ENCODE assay signal across 25 cellular contexts in the genomic region with DNA sequence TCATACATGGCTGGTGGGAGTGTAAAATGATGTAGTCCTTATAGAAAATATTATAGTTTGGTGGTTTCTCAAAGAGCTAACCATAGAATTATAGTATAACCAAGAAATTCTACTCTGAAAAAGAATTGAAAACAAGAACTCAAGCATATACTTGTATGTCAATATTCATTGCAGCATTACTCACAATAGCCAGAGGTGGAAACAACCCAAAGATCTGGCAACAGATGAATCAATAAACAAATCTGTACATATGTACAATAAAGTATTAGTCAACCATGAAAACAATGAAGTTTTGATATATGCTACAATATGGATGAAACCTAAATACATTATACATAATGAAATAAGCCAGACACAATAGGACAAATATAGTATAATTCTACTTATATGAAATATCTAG. TPM values are rescaled to one million over a fixed set of nuclear protein-coding genes. Genes with fewer than 3 reads are reported as not detected.
DNase-seq lines count a peak whose midpoint lies in the region; ATAC-seq, FAIRE-seq and TF ChIP-seq lines count a peak whose summit lies in the region.
"Had no signal": no experiment of that assay in that cellular context is flagged by ENCODE, and none has a peak within 500 bp of the region (broad histone marks: within the 10 kb centered on the region; RNA-seq: fewer than 3 reads in every experiment).

No MANE protein-coding gene starts in this region.

- CTCF ChIA-PET in Caco-2 (lab: Charles Lee): no interaction called here
- CTCF ChIA-PET in PC-9 (lab: Charles Lee): interaction anchor here (0.7 kb wide), 1 partner anchor 32 kb away, joined by 3 read pairs; no protein-coding TSS in a partner anchor

- intact Hi-C loops in pancreas (cut with DNase I) (loop anchor here in 1 of 3 donors (10.0 kb wide), 1 partner anchor 519 kb away; no protein-coding TSS in a partner anchor), Caco-2 (cut with micrococcal nuclease; ENCODE audit: unreplicated experiment) (loop anchor here (10.0 kb wide), 1 partner anchor 379 kb away; no protein-coding TSS in a partner anchor), PC-9 (cut with micrococcal nuclease; ENCODE audit: unreplicated experiment) (no loop called here)

- no peaks in the 10 kb centered on the region for H3K36me3 ChIP-seq in RWPE2 (ENCODE audit: low read depth)
- H3K36me3 ChIP-seq in pancreas: no peaks in the 10 kb centered on the region
- H3K36me3 ChIP-seq in Caco-2 (ENCODE audit: control insufficient read depth, insufficient read depth, low read length): no peaks in the 10 kb centered on the region
- no peaks in the 10 kb centered on the region for H3K36me3 ChIP-seq in PC-9 (ENCODE audit: low read depth)
- H3K36me3 ChIP-seq: BE2C had no signal

- TF ChIP-seq CTCF in RWPE2 (IDR thresholded peaks at IDR 0.05; ENCODE audit: poor library complexity, severe bottlenecking) (no peak), pancreas (IDR thresholded peaks at IDR 0.05) (no peak), Caco-2 (IDR thresholded peaks at IDR 0.05; ENCODE audit: insufficient read depth in 1 of 2, low read depth in 1 of 2, low read length in 1 of 2, severe bottlenecking in 1 of 2, unreplicated experiment in 1 of 2) (no peak), PC-9 (conservative IDR thresholded peaks at IDR 0.05) (no peak)

- no TSS peak for BruUV-seq in Caco-2 (replicated peaks; lab: Mats Ljungman, UMichigan)
- BruUV-seq in PC-9 (replicated peaks; lab: Mats Ljungman, UMichigan): no TSS peak

- no peaks in the 10 kb centered on the region for H3K27me3 Mint-ChIP-seq in Caco-2 (ENCODE audit: insufficient read depth, unreplicated experiment)

- H3K27me3 ChIP-seq in RWPE2 (ENCODE audit: insufficient read depth, poor library complexity, severe bottlenecking): no peaks in the 10 kb centered on the region
- no peaks in the 10 kb centered on the region for H3K27me3 ChIP-seq in pancreas
- no peaks in the 10 kb centered on the region for H3K27me3 ChIP-seq in Caco-2 (replicated peaks; ENCODE audit: control insufficient read depth, insufficient read depth, low read length)
- no peaks in the 10 kb centered on the region for H3K27me3 ChIP-seq in PC-9 (ENCODE audit: insufficient read depth, low read depth)
- H3K27me3 ChIP-seq: BE2C had no signal

- H4K20me1 ChIP-seq in PC-9 (ENCODE audit: insufficient read depth): no peaks in the 10 kb centered on the region

- no peaks in the 10 kb centered on the region for H3K9me2 ChIP-seq in PC-9 (ENCODE audit: insufficient read depth)

- H3K79me2 ChIP-seq in PC-9 (ENCODE audit: low read depth): no peaks in the 10 kb centered on the region

- H3K9me3 ChIP-seq in RWPE2 (ENCODE audit: severe bottlenecking) (no peaks in the 10 kb centered on the region), pancreas (no peaks in the 10 kb centered on the region), Caco-2 (no peaks in the 10 kb centered on the region), PC-9 (ENCODE audit: insufficient read depth, low read depth) (no peaks in the 10 kb centered on the region)
- H3K9me3 ChIP-seq: BE2C had no signal

- H3K4me1 ChIP-seq in RWPE2 (ENCODE audit: insufficient read depth, poor library complexity, severe bottlenecking) (peaks cover 2% of the 10 kb centered on the region), pancreas (peaks cover 0 to 8% (median 0%) of the 10 kb centered on the region in 3 donors), Caco-2 (no peaks in the 10 kb centered on the region), PC-9 (replicated peaks; ENCODE audit: insufficient read depth) (no peaks in the 10 kb centered on the region)

- H2AFZ ChIP-seq in PC-9: no peak overlapping the region
- H2AFZ ChIP-seq: GM23338 had no signal

- H3K27ac ChIP-seq in RWPE2 (ENCODE audit: poor library complexity, severe bottlenecking): no peak overlapping the region
- no peak overlapping the region for H3K27ac ChIP-seq in pancreas
- no peak overlapping the region for H3K27ac ChIP-seq in PC-9

- no peak overlapping the region for H3K4me3 Mint-ChIP-seq in Caco-2 (ENCODE audit: unreplicated experiment)
- H3K4me3 Mint-ChIP-seq: CD4-positive, CD25-positive, alpha-beta regulatory T cell; CD8-positive, alpha-beta memory T cell; GM23338; HFFc6 had no signal

- H3K4me3 ChIP-seq in RWPE2 (ENCODE audit: severe bottlenecking) (no peak overlapping the region), pancreas (no peak overlapping the region), Caco-2 (ENCODE audit: low read depth, low read length) (no peak overlapping the region), PC-9 (no peak overlapping the region)
- H3K4me3 ChIP-seq: GM23338 had no signal

- DNase-seq in RWPE2 (ENCODE audit: low spot score) (no peak), pancreas (no peak), T1000 (lab: John Stamatoyannopoulos, UW) (no peak), Caco-2 (no peak), PC-9 (no peak)
- DNase-seq: ACHN; BE2C; C1 segment of cervical spinal cord; CD4-positive, CD25-positive, alpha-beta regulatory T cell; CD8-positive, alpha-beta memory T cell; COR-L47; DMS153; DMS79; GDM1; HCEC 1CT; HFFc6; IMR-90 had no signal

- peak; percentile 82 for FAIRE-seq in colon (lab: Jason Lieb, UNC)
- peak; percentile 34 for FAIRE-seq in pancreas (lab: Jason Lieb, UNC)
- FAIRE-seq: A204.1, GM12892, GM18507, H54, HTR-8/SVneo had no signal

- H3K4me2 ChIP-seq in PC-9: no peak overlapping the region
- H3K4me2 ChIP-seq: GM23338 had no signal

- H3K4me1 Mint-ChIP-seq in Caco-2 (ENCODE audit: low read depth, unreplicated experiment): no peaks in the 10 kb centered on the region
- H3K4me1 Mint-ChIP-seq: CD4-positive, CD25-positive, alpha-beta regulatory T cell had no signal

- peak; percentile 42; the same call in 1 of the 3 replicates for ATAC-seq in RWPE2 (ENCODE audit: low read depth)
- no peak for ATAC-seq in pancreas
- ATAC-seq: GM23338 had no signal

- H3K9me3 Mint-ChIP-seq in Caco-2 (ENCODE audit: unreplicated experiment): no peaks in the 10 kb centered on the region
- H3K9me3 Mint-ChIP-seq: CD4-positive, CD25-positive, alpha-beta regulatory T cell; CD8-positive, alpha-beta memory T cell; GM23338; HFFc6 had no signal

- H3K36me3 Mint-ChIP-seq in Caco-2 (ENCODE audit: insufficient read depth, unreplicated experiment): no peaks in the 10 kb centered on the region
- H3K36me3 Mint-ChIP-seq: CD4-positive, CD25-positive, alpha-beta regulatory T cell; CD8-positive, alpha-beta memory T cell had no signal

- H3F3A ChIP-seq in PC-9 (ENCODE audit: insufficient read depth, low read depth): no peaks in the 10 kb centered on the region

- H3K27ac Mint-ChIP-seq in Caco-2 (ENCODE audit: unreplicated experiment): no peak overlapping the region
- H3K27ac Mint-ChIP-seq: CD8-positive, alpha-beta memory T cell; GM23338; HFFc6 had no signal

- POLR2A ChIA-PET in Caco-2 (lab: Charles Lee): no interaction called here
- POLR2A ChIA-PET in PC-9 (lab: Charles Lee; ENCODE audit: unreplicated experiment): no interaction called here

RNA-seq across cellular contexts. Expression of gene XCL1, which starts 29.7 kb away (rescaled TPM):
- total RNA-seq in pancreas: under 1 TPM in 2 of 6 donors, not detected in 4; 0.14 to 0.28 TPM
- polyA plus RNA-seq in pancreas: under 1 TPM in 1 of 2 donors, not detected in 1; 0.09 TPM
- 3.4 and 3.9 TPM in 2 replicates for total RNA-seq in Caco-2 (2022)
- total RNA-seq in PC-9 (2021): not detected in 2 replicates
- total RNA-seq: CD4-positive, CD25-positive, alpha-beta regulatory T cell; Daoy; GM23338; HFFc6; IMR-90 had no signal
- polyA plus RNA-seq: CD4-positive, CD25-positive, alpha-beta regulatory T cell; IMR-90 had no signal
